ENCODE assay signal across 8 cellular contexts in genomic region chr6:139027620-139028182, GRCh38. TPM values are rescaled to one million over a fixed set of nuclear protein-coding genes. Genes with fewer than 3 reads are reported as not detected.
DNase-seq lines count a peak whose midpoint lies in the region; ATAC-seq and TF ChIP-seq lines count a peak whose summit lies in the region.

No MANE protein-coding gene starts in this region.

- peak; percentile 69 to 76 for ATAC-seq in activated naive CD4-positive, alpha-beta T cell treated with anti-CD3 and anti-CD28 coated beads, Interleukin-2, amount 50 U/mL, for 72 hours

- TF ChIP-seq CTCF in HL-60 (IDR thresholded peaks at IDR 0.05; ENCODE audit: insufficient read depth, low read length), result no peak

- H3K9me3 ChIP-seq in ES-I3 (ENCODE audit: control insufficient read depth, insufficient read depth, low read length) (no peaks in the 10 kb centered on the region), iPS-18c (ENCODE audit: control insufficient read depth, insufficient read depth, low read length) (no peaks in the 10 kb centered on the region)

- H3K27ac ChIP-seq in HL-60 (replicated peaks), result peak overlapping the region; percentile 98

- no peaks in the 10 kb centered on the region for H3K36me3 ChIP-seq in ES-I3 (ENCODE audit: insufficient read depth, low read length)

- DNase-seq in HL-60 (ENCODE audit: low read depth in 1 of 2, low spot score in 1 of 2) (peak; percentile 63), OCI-M2 (lab: John Stamatoyannopoulos, UW; ENCODE audit: unreplicated experiment) (peak; percentile 30), putamen (ENCODE audit: low spot score) (no peak), DMS 273 treated with DMSO at 0.1 percent for 48 hours (lab: John Stamatoyannopoulos, UW) (no peak)
- peak; percentile 31 to 63 for DNase-seq in activated naive CD4-positive, alpha-beta T cell treated with anti-CD3 and anti-CD28 coated beads, Interleukin-2, amount 50 U/mL, for 72 hours (ENCODE audit: low spot score in 2 of 2)
- peak; percentile 41 to 57 (median 43) for DNase-seq in stimulated activated CD4-positive, alpha-beta T cell treated with anti-CD3 and anti-CD28 coated beads, Interleukin-12 subunit alpha, Interleukin-12 subunit beta, amount 100 ng/mL, for 48 hours (ENCODE audit: low read depth in 2 of 3, low spot score in 1 of 3)

- peak overlapping the region; percentile 94 for H3K9ac ChIP-seq in ES-I3 (ENCODE audit: low read depth, low read length)

- peak overlapping the region in 1 of 2 donors; percentile 95 for H3K27ac Mint-ChIP-seq in activated naive CD4-positive, alpha-beta T cell treated with anti-CD3 and anti-CD28 coated beads, Interleukin-2, amount 50 U/mL, for 72 hours

- peaks cover 6 to 15% of the 10 kb centered on the region in 2 donors for H3K36me3 Mint-ChIP-seq in activated naive CD4-positive, alpha-beta T cell treated with anti-CD3 and anti-CD28 coated beads, Interleukin-2, amount 50 U/mL, for 72 hours

- H3K4me3 ChIP-seq in HL-60 (replicated peaks; ENCODE audit: insufficient read depth, low read length) (peak overlapping the region; percentile 69), iPS-18c (ENCODE audit: insufficient read depth, low read depth, low read length) (peak overlapping the region; percentile 91)

- H3K4me1 ChIP-seq in ES-I3 (ENCODE audit: insufficient read depth, low read length), result peaks cover 5% of the 10 kb centered on the region

- H3K9me3 Mint-ChIP-seq in activated naive CD4-positive, alpha-beta T cell treated with anti-CD3 and anti-CD28 coated beads, Interleukin-2, amount 50 U/mL, for 72 hours, result no peaks in the 10 kb centered on the region

- H3K27me3 ChIP-seq in HL-60 (ENCODE audit: insufficient read depth, poor library complexity, severe bottlenecking), result no peaks in the 10 kb centered on the region

RNA-seq across cellular contexts. Expression of gene ABRACL, which starts 0.8 kb away (rescaled TPM):
- 100 to 1,000 TPM in 1 of 2 donors, 10 to 100 TPM in 1; 93.8 to 192 TPM for total RNA-seq in activated naive CD4-positive, alpha-beta T cell treated with anti-CD3 and anti-CD28 coated beads, Interleukin-2, amount 50 U/mL, for 72 hours

RNA-seq across cellular contexts. Expression of gene REPS1, which starts 39.6 kb away (rescaled TPM):
- 10 to 100 TPM; 40.5 to 59.6 TPM for total RNA-seq in activated naive CD4-positive, alpha-beta T cell treated with anti-CD3 and anti-CD28 coated beads, Interleukin-2, amount 50 U/mL, for 72 hours

Comparison
In these comparisons a context has a peak if more than half of its experiments do, and no peak if none do; other contexts are left out.
1. DNase-seq: peak in HL-60 (2 of 2), OCI-M2 (single experiment), activated naive CD4-positive, alpha-beta T cell treated with anti-CD3 and anti-CD28 coated beads, Interleukin-2, amount 50 U/mL, for 72 hours (2 of 2) and stimulated activated CD4-positive, alpha-beta T cell treated with anti-CD3 and anti-CD28 coated beads, Interleukin-12 subunit alpha, Interleukin-12 subunit beta, amount 100 ng/mL, for 48 hours (3 of 3); none in putamen (single experiment) and DMS 273 treated with DMSO at 0.1 percent for 48 hours (single experiment).